In the genomic region with DNA sequence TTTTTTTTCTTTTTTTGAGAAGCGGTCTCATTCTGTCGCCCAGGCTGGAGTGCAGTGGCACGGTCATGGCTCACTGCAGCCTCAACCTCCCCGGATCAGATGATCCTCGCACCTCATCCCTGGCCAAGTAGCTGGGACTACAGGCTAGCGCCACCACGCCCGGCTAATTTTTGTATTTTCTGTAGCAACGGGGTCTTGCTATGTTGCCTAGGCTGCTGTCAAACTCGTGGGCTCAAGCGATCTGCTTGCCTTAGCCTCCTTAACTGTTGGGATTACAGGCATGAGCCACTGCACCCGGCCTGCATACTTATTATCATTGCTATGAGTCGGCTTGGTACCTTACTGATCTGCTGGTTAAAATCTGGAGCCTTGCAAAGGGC, we compare ENCODE assay signal across 8 cellular contexts. TPM values are rescaled to one million over a fixed set of nuclear protein-coding genes. Genes with fewer than 3 reads are reported as not detected.
DNase-seq lines count a peak whose midpoint lies in the region; ATAC-seq and TF ChIP-seq lines count a peak whose summit lies in the region.

No MANE protein-coding gene starts in this region.

- no peaks in the 10 kb centered on the region for H3K27me3 Mint-ChIP-seq in chondrocyte (ENCODE audit: low read depth)
- no peaks in the 10 kb centered on the region for H3K27me3 Mint-ChIP-seq in memory B cell

- peak overlapping the region; percentile 63 to 75 (median 68) for H3K4me3 ChIP-seq in Peyer's patch
- H3K4me3 ChIP-seq in transverse colon: peak overlapping the region; percentile 26 to 86 (median 65)

- peak overlapping the region; percentile 46 to 82 (median 74) for H3K27ac ChIP-seq in Peyer's patch
- H3K27ac ChIP-seq in transverse colon: peak overlapping the region; percentile 79 to 85 (median 82)

- H3K36me3 Mint-ChIP-seq in chondrocyte (ENCODE audit: low read depth): peaks cover 30% of the 10 kb centered on the region
- H3K36me3 Mint-ChIP-seq in memory B cell: peaks cover 21% of the 10 kb centered on the region

- peak overlapping the region; percentile 98 for H3K4me3 Mint-ChIP-seq in chondrocyte (ENCODE audit: unreplicated experiment)
- peak overlapping the region; percentile 99 for H3K4me3 Mint-ChIP-seq in memory B cell

- H3K9me3 ChIP-seq in Peyer's patch (no peaks in the 10 kb centered on the region), transverse colon (no peaks in the 10 kb centered on the region)

- in situ Hi-C loops in transverse colon (cut with MboI; ENCODE audit: low pct_ligation_motif_present in 1 of 4, low pct_unique_long_range_greater_than_20kb in 1 of 4, low sequenced_read_pairs in 3 of 4): no loop called here

- H3K36me3 ChIP-seq in Peyer's patch (peaks cover 0 to 25% (median 0%) of the 10 kb centered on the region in 3 donors), transverse colon (peaks cover 0 to 25% (median 11%) of the 10 kb centered on the region in 4 donors)

- peak; percentile 34 for DNase-seq in activated CD4-positive, CD25-positive, alpha-beta regulatory T cell treated with anti-CD3 and anti-CD28 coated beads, Interleukin-2, amount 50 U/mL, for 72 hours
- DNase-seq in Peyer's patch (peak in 2 of 3 donors; percentile 48 to 51), chondrocyte (ENCODE audit: low spot score) (no peak), memory B cell (ENCODE audit: low spot score in 2 of 2) (no peak), transverse colon (no peak), NCI-H128 (lab: John Stamatoyannopoulos, UW; ENCODE audit: unreplicated experiment) (no peak), retina (no peak)

- intact Hi-C loops in transverse colon (cut with DNase I; ENCODE audit: low total_unique reads): loop anchor here (10.0 kb wide), 1 partner anchor 159 kb away; no protein-coding TSS in a partner anchor

- TF ChIP-seq EP300 in transverse colon (IDR thresholded peaks at IDR 0.05; ENCODE audit: low read depth): no peak

- H3K4me1 ChIP-seq in Peyer's patch (peaks cover 0 to 17% (median 7%) of the 10 kb centered on the region in 4 donors), transverse colon (peaks cover 7 to 31% (median 17%) of the 10 kb centered on the region in 4 donors)

- H3K27ac Mint-ChIP-seq in chondrocyte (ENCODE audit: unreplicated experiment) (peak overlapping the region; percentile 100), memory B cell (peak overlapping the region; percentile 97)

- H3K9me3 Mint-ChIP-seq in chondrocyte (ENCODE audit: low read depth) (no peaks in the 10 kb centered on the region), memory B cell (peaks cover 2% of the 10 kb centered on the region)

- H3K4me1 Mint-ChIP-seq in chondrocyte (ENCODE audit: low read depth) (peaks cover 53% of the 10 kb centered on the region), memory B cell (peaks cover 26% of the 10 kb centered on the region)

- TF ChIP-seq POLR2A in Peyer's patch (IDR thresholded peaks at IDR 0.05): no peak
- no peak for TF ChIP-seq POLR2A in transverse colon (IDR thresholded peaks at IDR 0.05)

- H3K27me3 ChIP-seq in Peyer's patch: no peaks in the 10 kb centered on the region
- no peaks in the 10 kb centered on the region for H3K27me3 ChIP-seq in transverse colon

- ATAC-seq in activated CD4-positive, CD25-positive, alpha-beta regulatory T cell treated with anti-CD3 and anti-CD28 coated beads, Interleukin-2, amount 50 U/mL, for 24 hours: no peak
- ATAC-seq in memory B cell (ENCODE audit: low read depth): no peak

- no peak for TF ChIP-seq CTCF in Peyer's patch (IDR thresholded peaks at IDR 0.05)
- TF ChIP-seq CTCF in chondrocyte (IDR thresholded peaks at IDR 0.05): no peak
- no peak for TF ChIP-seq CTCF in transverse colon (IDR thresholded peaks at IDR 0.05)

- WGBS in transverse colon (ENCODE audit: low coverage in 1 of 2), 2 donors: 6 to 13% methylated on average over 5 to 13 of the region's 13 CpGs

RNA-seq across cellular contexts. Expression of a gene that starts 0.8 kb away (rescaled TPM):
- total RNA-seq in Peyer's patch: 100 to 1,000 TPM in 1 of 4 donors, 10 to 100 TPM in 3; 34.2 to 164 (median 44.9) TPM
- total RNA-seq in chondrocyte: 176 to 249 TPM (median 237 TPM) in 3 replicates
- 10 to 100 TPM; 25.4 to 70.7 (median 48.0) TPM for total RNA-seq in transverse colon

RNA-seq across cellular contexts. Expression of a gene that starts 30.9 kb away (rescaled TPM):
- total RNA-seq in Peyer's patch (10 to 100 TPM; 25.8 to 94.1 (median 31.3) TPM), chondrocyte (28.3 to 39.7 TPM (median 30.5 TPM) in 3 replicates), transverse colon (10 to 100 TPM; 17.6 to 86.2 (median 24.3) TPM)

RNA-seq across cellular contexts. Expression of a gene that starts 31.5 kb away (rescaled TPM):
- total RNA-seq in Peyer's patch (10 to 100 TPM in 1 of 4 donors, 1 to 10 TPM in 3; 2.8 to 51.2 (median 4.9) TPM), chondrocyte (7.7 to 19.7 TPM (median 9.2 TPM) in 3 replicates), transverse colon (1 to 10 TPM in 3 of 4 donors, under 1 TPM in 1; 0.37 to 7.1 (median 3.2) TPM)

Comparison
In these comparisons a context has a peak if more than half of its experiments do, and no peak if none do; other contexts are left out.
1. DNase-seq: peak in activated CD4-positive, CD25-positive, alpha-beta regulatory T cell treated with anti-CD3 and anti-CD28 coated beads, Interleukin-2, amount 50 U/mL, for 72 hours (single experiment) and Peyer's patch (2 of 3); none in chondrocyte (single experiment), memory B cell (0 of 2), transverse colon (single experiment), NCI-H128 (single experiment) and retina (single experiment).